Comparison of ENCODE assay signal across 30 cellular contexts in genomic region chr20:35240914-35241293, GRCh38. TPM values are rescaled to one million over a fixed set of nuclear protein-coding genes. Genes with fewer than 3 reads are reported as not detected.
"Had no signal": no experiment of that assay in that cellular context is flagged by ENCODE, and none has a peak within 500 bp of the region (broad histone marks: within the 10 kb centered on the region; RNA-seq: fewer than 3 reads in every experiment).

No MANE protein-coding gene starts in this region.

- H3K36me3 Mint-ChIP-seq: activated naive CD4-positive, alpha-beta T cell treated with anti-CD3 and anti-CD28 coated beads, Interleukin-2, amount 50 U/mL, for 72 hours had no signal

- H3K9me3 Mint-ChIP-seq: activated naive CD4-positive, alpha-beta T cell treated with anti-CD3 and anti-CD28 coated beads, Interleukin-2, amount 50 U/mL, for 72 hours; dendritic cell treated with granulocyte-macrophage colony-stimulating factor and Interleukin-4, amounts not matched to agents 40 ng/mL and 50 ng/mL, for 4 days; naive thymus-derived CD8-positive, alpha-beta T cell; stimulated activated naive CD8-positive, alpha-beta T cell treated with anti-CD3 and anti-CD28 coated beads, Interleukin-15, Interleukin-2, amounts not matched to agents 100 ng/mL and 50 ng/mL, for 24 hours had no signal

- H3K4me1 ChIP-seq: psoas muscle, right atrium auricular region, thyroid gland had no signal

- ATAC-seq: activated naive CD4-positive, alpha-beta T cell treated with anti-CD3 and anti-CD28 coated beads, Interleukin-2, amount 50 U/mL, for 72 hours; left lung; naive thymus-derived CD8-positive, alpha-beta T cell; psoas muscle had no signal

- H3K27me3 ChIP-seq: left lung, right atrium auricular region, thyroid gland had no signal

- H3K4me1 Mint-ChIP-seq: mesothelial cell of epicardium had no signal

- H3K27me3 Mint-ChIP-seq: dendritic cell treated with granulocyte-macrophage colony-stimulating factor and Interleukin-4, amounts not matched to agents 40 ng/mL and 50 ng/mL, for 4 days; stimulated activated naive CD8-positive, alpha-beta T cell treated with anti-CD3 and anti-CD28 coated beads, Interleukin-15, Interleukin-2, amounts not matched to agents 100 ng/mL and 50 ng/mL, for 24 hours had no signal

- DNase-seq: activated CD4-positive, alpha-beta T cell treated with anti-CD3 and anti-CD28 coated beads for 1 hour; activated CD4-positive, alpha-beta T cell treated with anti-CD3 and anti-CD28 coated beads, Interleukin-2, amount 50 U/mL, for 1 hour; activated gamma-delta T cell treated with Interleukin-2 at 50 U/mL for 16 hours; activated T-cell treated with anti-CD3 and anti-CD28 coated beads, Interleukin-2, amount 50 U/mL, for 1 hour; amniotic stem cell; effector CD4-positive, alpha-beta T cell; erythroblast; foreskin fibroblast; left lung; naive thymus-derived CD8-positive, alpha-beta T cell; psoas muscle; stimulated activated CD4-positive, alpha-beta T cell treated with anti-CD3 and anti-CD28 coated beads, Interleukin-12 subunit alpha, Interleukin-12 subunit beta, amount 100 ng/mL, for 4 hours; stimulated activated CD4-positive, alpha-beta T cell treated with anti-CD3 and anti-CD28 coated beads, Interleukin-4, amount 100 ng/mL, for 4 hours; substantia nigra; thyroid gland had no signal

- H3K36me3 ChIP-seq: right atrium auricular region, thyroid gland had no signal

- H3K27ac ChIP-seq: left lung, psoas muscle, right atrium auricular region, thyroid gland, VCaP had no signal

- H3K9me3 ChIP-seq: left lung, psoas muscle, right atrium auricular region, thyroid gland had no signal

- H3K27ac Mint-ChIP-seq: activated naive CD4-positive, alpha-beta T cell treated with anti-CD3 and anti-CD28 coated beads, Interleukin-2, amount 50 U/mL, for 72 hours; dendritic cell treated with granulocyte-macrophage colony-stimulating factor and Interleukin-4, amounts not matched to agents 40 ng/mL and 50 ng/mL, for 4 days; mesothelial cell of epicardium; naive thymus-derived CD8-positive, alpha-beta T cell; stimulated activated naive CD8-positive, alpha-beta T cell treated with anti-CD3 and anti-CD28 coated beads, Interleukin-15, Interleukin-2, amounts not matched to agents 100 ng/mL and 50 ng/mL, for 24 hours had no signal

- H3K4me3 ChIP-seq: left lung, lung, psoas muscle, right atrium auricular region, thyroid gland had no signal

- H3K4me3 Mint-ChIP-seq: dendritic cell treated with granulocyte-macrophage colony-stimulating factor and Interleukin-4, amounts not matched to agents 40 ng/mL and 50 ng/mL, for 4 days; mesothelial cell of epicardium; naive thymus-derived CD8-positive, alpha-beta T cell; stimulated activated naive CD8-positive, alpha-beta T cell treated with anti-CD3 and anti-CD28 coated beads, Interleukin-15, Interleukin-2, amounts not matched to agents 100 ng/mL and 50 ng/mL, for 24 hours had no signal

RNA-seq across cellular contexts. Expression of gene MMP24, which starts 14.4 kb away (rescaled TPM):
- total RNA-seq: activated naive CD4-positive, alpha-beta T cell treated with anti-CD3 and anti-CD28 coated beads, Interleukin-2, amount 50 U/mL, for 72 hours; bronchial epithelial cell; naive thymus-derived CD8-positive, alpha-beta T cell; T-helper 2 cell treated with Interferon-gamma antibody and Interleukin-4, amounts not matched to agents 100 ng/mL and 5 ng/mL, for 36 hours had no signal

RNA-seq across cellular contexts. Expression of gene FAM83C, which starts 51.3 kb away (rescaled TPM):
- total RNA-seq: activated naive CD4-positive, alpha-beta T cell treated with anti-CD3 and anti-CD28 coated beads, Interleukin-2, amount 50 U/mL, for 72 hours; cerebellum; fibroblast of lung; glomerular endothelial cell; kidney epithelial cell; left lung; lung; mesothelial cell of epicardium; naive thymus-derived CD8-positive, alpha-beta T cell; osteocyte; psoas muscle; right atrium auricular region; skeletal muscle tissue; T-helper 2 cell treated with Interferon-gamma antibody and Interleukin-4, amounts not matched to agents 100 ng/mL and 5 ng/mL, for 36 hours; thyroid gland had no signal
- polyA plus RNA-seq: lung; naive thymus-derived CD8-positive, alpha-beta T cell had no signal
